22 cellular contexts compared by ENCODE assay signal in genomic region chr14:99158646-99159165, GRCh38.
"Had no signal": no experiment of that assay in that cellular context is flagged by ENCODE, and none has a peak within 500 bp of the region (broad histone marks: within the 10 kb centered on the region; RNA-seq: fewer than 3 reads in every experiment).

No MANE protein-coding gene starts in this region.

- H3K27ac Mint-ChIP-seq: activated naive CD8-positive, alpha-beta T cell treated with anti-CD3 and anti-CD28 coated beads, Interleukin-2, amount 10 ng/mL, durations not matched to agents 7 days and 5 days; brain; effector memory CD8-positive, alpha-beta T cell; natural killer cell treated with Interleukin-12 subunit alpha and Interleukin-12 subunit beta and Interleukin-15 and Interleukin-18, amount 100 ng/mL, for 72 hours; stimulated activated naive CD8-positive, alpha-beta T cell treated with anti-CD3 and anti-CD28 coated beads, Interleukin-15, Interleukin-2, amounts not matched to agents 100 ng/mL and 50 ng/mL, for 24 hours had no signal

- H3K9me3 Mint-ChIP-seq: effector memory CD8-positive, alpha-beta T cell; natural killer cell treated with Interleukin-12 subunit alpha and Interleukin-12 subunit beta and Interleukin-15 and Interleukin-18, amount 100 ng/mL, for 72 hours had no signal

- H3K4me3 Mint-ChIP-seq: activated naive CD8-positive, alpha-beta T cell treated with anti-CD3 and anti-CD28 coated beads, Interleukin-2, amount 10 ng/mL, durations not matched to agents 7 days and 5 days; brain; effector memory CD8-positive, alpha-beta T cell; natural killer cell treated with Interleukin-12 subunit alpha and Interleukin-12 subunit beta and Interleukin-15 and Interleukin-18, amount 100 ng/mL, for 72 hours; stimulated activated effector memory CD8-positive, alpha-beta T cell treated with anti-CD3 and anti-CD28 coated beads, Interleukin-12 subunit alpha, Interleukin-12 subunit beta, amount 100 ng/mL, for 72 hours; stimulated activated naive CD8-positive, alpha-beta T cell treated with anti-CD3 and anti-CD28 coated beads, Interleukin-15, Interleukin-2, amounts not matched to agents 100 ng/mL and 50 ng/mL, for 24 hours had no signal

- H3K27me3 Mint-ChIP-seq: activated naive CD8-positive, alpha-beta T cell treated with anti-CD3 and anti-CD28 coated beads, Interleukin-2, amount 10 ng/mL, durations not matched to agents 7 days and 5 days; effector memory CD8-positive, alpha-beta T cell; stimulated activated naive CD8-positive, alpha-beta T cell treated with anti-CD3 and anti-CD28 coated beads, Interleukin-15, Interleukin-2, amounts not matched to agents 100 ng/mL and 50 ng/mL, for 24 hours had no signal

- ATAC-seq: effector memory CD8-positive, alpha-beta T cell; gastroesophageal sphincter; left lobe of liver; natural killer cell treated with Interleukin-12 subunit alpha and Interleukin-12 subunit beta and Interleukin-15 and Interleukin-18, amount 100 ng/mL, for 72 hours; sciatic nerve; stimulated activated effector memory CD8-positive, alpha-beta T cell treated with anti-CD3 and anti-CD28 coated beads, Interleukin-12 subunit alpha, Interleukin-12 subunit beta, amount 100 ng/mL, for 72 hours had no signal

- H3K36me3 Mint-ChIP-seq: brain; natural killer cell treated with Interleukin-12 subunit alpha and Interleukin-12 subunit beta and Interleukin-15 and Interleukin-18, amount 100 ng/mL, for 72 hours had no signal

- DNase-seq: activated CD4-positive, alpha-beta T cell treated with anti-CD3 and anti-CD28 coated beads for 4 hours; activated CD4-positive, alpha-beta T cell treated with anti-CD3 and anti-CD28 coated beads, Interleukin-2, amount 50 U/mL, for 48 hours; activated CD4-positive, CD25-positive, alpha-beta regulatory T cell; activated naive CD8-positive, alpha-beta T cell treated with anti-CD3 and anti-CD28 coated beads, Interleukin-2, amount 10 ng/mL, durations not matched to agents 7 days and 5 days; cerebellar nuclear complex; colonic mucosa; dorsolateral prefrontal cortex; effector memory CD8-positive, alpha-beta T cell; hypothalamus; kidney glomerular epithelial cell; mesenchymal stem cell; retina; small intestine; stimulated activated CD4-positive, alpha-beta T cell treated with anti-CD3 and anti-CD28 coated beads, Interleukin-4, amount 100 ng/mL, for 24 hours; substantia nigra had no signal
